35 cellular contexts compared by ENCODE assay signal in the genomic region with DNA sequence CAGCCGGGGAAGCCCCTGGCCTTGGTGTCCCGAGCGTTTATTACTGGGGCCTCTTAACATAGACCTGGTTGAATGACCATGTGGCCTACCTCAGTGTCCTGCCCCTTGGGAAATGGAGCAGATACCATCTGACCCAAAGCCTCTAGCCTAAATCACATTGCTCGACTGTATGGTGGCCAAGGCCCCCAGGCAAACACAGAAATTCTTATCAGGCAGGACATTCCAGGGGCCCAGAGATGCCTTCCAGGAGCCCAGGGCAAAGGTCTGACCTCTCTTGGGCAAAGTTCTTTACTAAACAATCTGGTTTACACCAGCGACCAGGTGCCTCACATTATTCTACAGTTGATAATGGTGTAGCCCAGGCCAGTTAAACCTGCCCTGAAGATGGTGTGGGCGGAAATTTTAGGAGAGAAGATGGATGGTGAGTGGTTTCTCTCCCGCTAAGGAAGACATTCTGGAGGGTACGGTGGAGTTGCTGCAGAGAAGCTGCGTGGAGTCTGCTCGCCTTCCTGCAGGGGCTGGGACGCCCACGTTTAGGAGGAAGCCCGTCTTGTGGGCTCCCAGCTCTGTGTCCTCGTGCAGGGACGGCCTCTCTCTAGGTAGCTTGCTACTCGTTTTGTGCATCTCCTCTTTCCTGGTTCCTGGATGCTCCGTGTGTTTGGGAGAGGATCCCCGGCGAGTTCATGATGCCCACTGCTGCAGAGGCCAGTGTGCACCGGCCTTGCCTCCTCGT. TPM values are rescaled to one million over a fixed set of nuclear protein-coding genes. Genes with fewer than 3 reads are reported as not detected.
"Had no signal": no experiment of that assay in that cellular context is flagged by ENCODE, and none has a peak within 500 bp of the region (broad histone marks: within the 10 kb centered on the region; RNA-seq: fewer than 3 reads in every experiment).

No MANE protein-coding gene starts in this region.

- H3K4me1 ChIP-seq: adrenal gland, ascending aorta, breast epithelium, gastrocnemius medialis, heart left ventricle had no signal

- ATAC-seq: activated naive CD8-positive, alpha-beta T cell treated with anti-CD3 and anti-CD28 coated beads, Interleukin-2, amount 50 U/mL, for 24 hours; esophagus mucosa; foreskin keratinocyte; gastrocnemius medialis; heart left ventricle; WTC11 had no signal

- H3K27me3 Mint-ChIP-seq: activated CD4-positive, alpha-beta memory T cell treated with anti-CD3 and anti-CD28 coated beads, Interleukin-2, amount 10 ng/mL, durations not matched to agents 7 days and 5 days; activated CD4-positive, alpha-beta T cell treated with anti-CD3 and anti-CD28 coated beads, Interleukin-2, amount 10 ng/mL, durations not matched to agents 7 days and 5 days; activated naive CD8-positive, alpha-beta T cell treated with anti-CD3 and anti-CD28 coated beads for 36 hours had no signal

- H3K27ac ChIP-seq: adrenal gland, ascending aorta, breast epithelium, cardiac muscle cell, foreskin keratinocyte, gastrocnemius medialis, heart left ventricle, VCaP had no signal

- FAIRE-seq: colon, TTC549 had no signal

- H3K27me3 ChIP-seq: adrenal gland, ascending aorta, breast epithelium, cardiac muscle cell, foreskin keratinocyte, gastrocnemius medialis had no signal

- H3K27ac Mint-ChIP-seq: activated CD4-positive, alpha-beta memory T cell treated with anti-CD3 and anti-CD28 coated beads, Interleukin-2, amount 10 ng/mL, durations not matched to agents 7 days and 5 days; activated CD4-positive, alpha-beta T cell treated with anti-CD3 and anti-CD28 coated beads, Interleukin-2, amount 10 ng/mL, durations not matched to agents 7 days and 5 days; activated naive CD4-positive, alpha-beta T cell treated with anti-CD3 and anti-CD28 coated beads for 36 hours; activated naive CD4-positive, alpha-beta T cell treated with anti-CD3 and anti-CD28 coated beads, Interleukin-2, amount 50 U/mL, for 24 hours; activated naive CD8-positive, alpha-beta T cell treated with anti-CD3 and anti-CD28 coated beads for 36 hours; activated naive CD8-positive, alpha-beta T cell treated with anti-CD3 and anti-CD28 coated beads, Interleukin-2, amount 50 U/mL, for 24 hours; activated T-cell treated with anti-CD3 and anti-CD28 coated beads, Interleukin-2, amount 50 U/mL, for 24 hours; activated T-helper 2 cell treated with anti-CD3 and anti-CD28 coated beads, Interferon-gamma antibody, Interleukin-2, Interleukin-4, amounts not matched to agents 10 μg/mL and 5 μg/mL and 100 μg/mL, durations not matched to agents 14 hours and 24 hours and 36 hours; endodermal cell; WTC11 had no signal

- H3K4me1 Mint-ChIP-seq: activated CD4-positive, alpha-beta memory T cell treated with anti-CD3 and anti-CD28 coated beads, Interleukin-2, amount 10 ng/mL, durations not matched to agents 7 days and 5 days; activated CD4-positive, alpha-beta T cell treated with anti-CD3 and anti-CD28 coated beads, Interleukin-2, amount 10 ng/mL, durations not matched to agents 7 days and 5 days; activated naive CD4-positive, alpha-beta T cell treated with anti-CD3 and anti-CD28 coated beads, Interleukin-2, amount 50 U/mL, for 24 hours; activated naive CD8-positive, alpha-beta T cell treated with anti-CD3 and anti-CD28 coated beads for 36 hours; activated naive CD8-positive, alpha-beta T cell treated with anti-CD3 and anti-CD28 coated beads, Interleukin-2, amount 50 U/mL, for 24 hours; central memory CD8-positive, alpha-beta T cell; WTC11 had no signal

- DNase-seq: activated CD4-positive, alpha-beta memory T cell treated with anti-CD3 and anti-CD28 coated beads, Interleukin-2, amount 10 ng/mL, durations not matched to agents 7 days and 5 days; activated CD4-positive, alpha-beta T cell treated with anti-CD3 and anti-CD28 coated beads for 1 hour; activated CD4-positive, alpha-beta T cell treated with anti-CD3 and anti-CD28 coated beads for 4 hours; activated CD4-positive, alpha-beta T cell treated with anti-CD3 and anti-CD28 coated beads, Interleukin-2, amount 10 ng/mL, durations not matched to agents 7 days and 5 days; activated CD4-positive, alpha-beta T cell treated with anti-CD3 and anti-CD28 coated beads, Interleukin-2, amount 50 U/mL, for 4 hours; activated CD8-positive, alpha-beta memory T cell treated with anti-CD3 and anti-CD28 coated beads, Interleukin-2, amount 50 U/mL, for 48 hours; activated effector memory CD4-positive, alpha-beta T cell treated with anti-CD3 and anti-CD28 coated beads, Interleukin-2, amount 50 U/mL, for 16 hours; activated naive CD4-positive, alpha-beta T cell treated with anti-CD3 and anti-CD28 coated beads for 36 hours; activated naive CD8-positive, alpha-beta T cell treated with anti-CD3 and anti-CD28 coated beads for 36 hours; activated naive CD8-positive, alpha-beta T cell treated with anti-CD3 and anti-CD28 coated beads, Interleukin-2, amount 50 U/mL, for 24 hours; activated T-cell treated with anti-CD3 and anti-CD28 coated beads for 4 hours; activated T-cell treated with anti-CD3 and anti-CD28 coated beads, Interleukin-2, amount 50 U/mL, for 24 hours; adrenal gland; cortex of kidney; dermis blood vessel endothelial cell; effector CD8-positive, alpha-beta T cell; endodermal cell; foreskin keratinocyte; gastrocnemius medialis; glutamatergic neuron; heart left ventricle; T-helper 2 cell had no signal

- H3K9me3 ChIP-seq: adrenal gland, gastrocnemius medialis had no signal

- H3K36me3 Mint-ChIP-seq: activated naive CD4-positive, alpha-beta T cell treated with anti-CD3 and anti-CD28 coated beads, Interleukin-2, amount 50 U/mL, for 24 hours; activated naive CD8-positive, alpha-beta T cell treated with anti-CD3 and anti-CD28 coated beads for 36 hours had no signal

- H3K4me3 Mint-ChIP-seq: activated CD4-positive, alpha-beta memory T cell treated with anti-CD3 and anti-CD28 coated beads, Interleukin-2, amount 10 ng/mL, durations not matched to agents 7 days and 5 days; activated CD4-positive, alpha-beta T cell treated with anti-CD3 and anti-CD28 coated beads, Interleukin-2, amount 10 ng/mL, durations not matched to agents 7 days and 5 days; activated naive CD4-positive, alpha-beta T cell treated with anti-CD3 and anti-CD28 coated beads for 36 hours; activated naive CD4-positive, alpha-beta T cell treated with anti-CD3 and anti-CD28 coated beads, Interleukin-2, amount 50 U/mL, for 24 hours; activated naive CD8-positive, alpha-beta T cell treated with anti-CD3 and anti-CD28 coated beads for 36 hours; activated naive CD8-positive, alpha-beta T cell treated with anti-CD3 and anti-CD28 coated beads, Interleukin-2, amount 50 U/mL, for 24 hours; activated T-cell treated with anti-CD3 and anti-CD28 coated beads, Interleukin-2, amount 50 U/mL, for 24 hours; brain; central memory CD8-positive, alpha-beta T cell; endodermal cell; WTC11 had no signal

- H3K36me3 ChIP-seq: adrenal gland, ascending aorta, breast epithelium, cardiac muscle cell, gastrocnemius medialis, heart left ventricle had no signal

- H3K4me3 ChIP-seq: adrenal gland, ascending aorta, breast epithelium, cardiac muscle cell, gastrocnemius medialis, heart left ventricle had no signal

RNA-seq across cellular contexts. Expression of a gene that starts 21.2 kb away (rescaled TPM):
- total RNA-seq: activated CD4-positive, alpha-beta memory T cell treated with anti-CD3 and anti-CD28 coated beads, Interleukin-2, amount 10 ng/mL, durations not matched to agents 7 days and 5 days; activated CD4-positive, alpha-beta T cell treated with anti-CD3 and anti-CD28 coated beads, Interleukin-2, amount 10 ng/mL, durations not matched to agents 7 days and 5 days; activated naive CD8-positive, alpha-beta T cell treated with anti-CD3 and anti-CD28 coated beads for 36 hours; activated T-helper 2 cell treated with anti-CD3 and anti-CD28 coated beads, Interferon-gamma antibody, Interleukin-2, Interleukin-4, amounts not matched to agents 10 μg/mL and 5 μg/mL and 100 μg/mL, durations not matched to agents 14 hours and 24 hours and 36 hours; cardiac muscle cell; T-helper 1 cell treated with Interleukin-12 subunit alpha and Interleukin-12 subunit beta and Interleukin-4 antibody, amounts not matched to agents 30 ng/mL and 1 ng/mL, for 36 hours had no signal
- polyA plus RNA-seq: cardiac muscle cell had no signal
